16 cellular contexts compared by ENCODE assay signal in genomic region chr5:9540791-9541190, GRCh38. TPM values are rescaled to one million over a fixed set of nuclear protein-coding genes. Genes with fewer than 3 reads are reported as not detected.
DNase-seq lines count a peak whose midpoint lies in the region; ATAC-seq, FAIRE-seq and TF ChIP-seq lines count a peak whose summit lies in the region.
"Had no signal": no experiment of that assay in that cellular context is flagged by ENCODE, and none has a peak within 500 bp of the region (broad histone marks: within the 10 kb centered on the region; RNA-seq: fewer than 3 reads in every experiment).

No MANE protein-coding gene starts in this region.

- H3K27ac ChIP-seq in heart left ventricle: peak overlapping the region in 9 of 12 donors; percentile 0 to 94 (median 30)

- H3K27me3 Mint-ChIP-seq in chondrocyte (ENCODE audit: low read depth) (no peaks in the 10 kb centered on the region), type B pancreatic cell (no peaks in the 10 kb centered on the region)

- DNase-seq in heart left ventricle (no peak), Right ventricle myocardium inferior (ENCODE audit: missing footprints) (no peak), chondrocyte (ENCODE audit: low spot score) (no peak), iris pigment epithelial cell (ENCODE audit: low read depth) (peak; percentile 75), type B pancreatic cell (ENCODE audit: extremely low spot score, unreplicated experiment) (no peak), GM19239 (ENCODE audit: insufficient read length, low spot score) (no peak)
- DNase-seq: activated B cell treated with CpG ODN at 0.5 μM for 24 hours; activated CD8-positive, alpha-beta memory T cell treated with anti-CD3 and anti-CD28 coated beads for 24 hours; CD4-positive, alpha-beta memory T cell; Karpas-422; left colon; occipital lobe; transverse colon had no signal

- no peak for FAIRE-seq in GM19239 (lab: Jason Lieb, UNC)
- FAIRE-seq: colon had no signal

- TF ChIP-seq POLR2A in heart left ventricle (IDR thresholded peaks at IDR 0.05): no peak

- H3K9me3 Mint-ChIP-seq in chondrocyte (ENCODE audit: low read depth) (no peaks in the 10 kb centered on the region), type B pancreatic cell (no peaks in the 10 kb centered on the region)
- H3K9me3 Mint-ChIP-seq: activated B cell treated with CpG ODN at 0.5 μM for 24 hours had no signal

- no peak for TF ChIP-seq CTCF in heart left ventricle (IDR thresholded peaks at IDR 0.05)
- TF ChIP-seq CTCF in chondrocyte (IDR thresholded peaks at IDR 0.05): no peak
- no peak for TF ChIP-seq CTCF in type B pancreatic cell (conservative IDR thresholded peaks at IDR 0.05)

- no peaks in the 10 kb centered on the region for H3K9me3 ChIP-seq in heart left ventricle
- H3K9me3 ChIP-seq: transverse colon had no signal

- no peaks in the 10 kb centered on the region for H3K36me3 ChIP-seq in heart left ventricle
- H3K36me3 ChIP-seq: transverse colon had no signal

- H3K4me1 ChIP-seq in heart left ventricle: peaks cover 0 to 61% (median 18%) of the 10 kb centered on the region in 12 donors

- intact Hi-C loops in heart left ventricle (cut with DNase I): loop anchor here in 9 of 10 donors (5.0 to 10.0 kb wide), 10 partner anchors 38 to 594 kb away; no protein-coding TSS in a partner anchor
- intact Hi-C loops in Right ventricle myocardium inferior (cut with DNase I): loop anchor here (10.0 kb wide), 1 partner anchor 86 kb away; no protein-coding TSS in a partner anchor

- H3K27ac Mint-ChIP-seq in chondrocyte (ENCODE audit: unreplicated experiment) (peak overlapping the region; percentile 94), type B pancreatic cell (no peak overlapping the region)
- H3K27ac Mint-ChIP-seq: activated B cell treated with CpG ODN at 0.5 μM for 24 hours had no signal

- H3K36me3 Mint-ChIP-seq in chondrocyte (ENCODE audit: low read depth) (peaks cover 3% of the 10 kb centered on the region), type B pancreatic cell (peaks cover 24% of the 10 kb centered on the region)
- H3K36me3 Mint-ChIP-seq: CD4-positive, alpha-beta memory T cell had no signal

- peaks cover 0 to 22% (median 0%) of the 10 kb centered on the region in 9 donors for H3K27me3 ChIP-seq in heart left ventricle

- WGBS in heart left ventricle, 4 donors: 32 to 43% (median 38%) methylated on average over 7 of the region's 7 CpGs

- ATAC-seq in heart left ventricle (no peak), Right ventricle myocardium inferior (no peak), GM21786 (IDR thresholded peaks at IDR 0.05; ENCODE audit: unreplicated experiment) (no peak), HG03039 (IDR thresholded peaks at IDR 0.05; ENCODE audit: unreplicated experiment) (no peak)
- ATAC-seq: left colon had no signal

- peak overlapping the region in 4 of 12 donors; percentile 10 to 46 (median 14) for H3K4me3 ChIP-seq in heart left ventricle
- H3K4me3 ChIP-seq: transverse colon had no signal

- H3K4me3 Mint-ChIP-seq in chondrocyte (ENCODE audit: unreplicated experiment) (peak overlapping the region; percentile 66), type B pancreatic cell (peak overlapping the region; percentile 46)
- H3K4me3 Mint-ChIP-seq: activated B cell treated with CpG ODN at 0.5 μM for 24 hours had no signal

- H3K4me1 Mint-ChIP-seq in chondrocyte (ENCODE audit: low read depth): peaks cover 75% of the 10 kb centered on the region
- H3K4me1 Mint-ChIP-seq in type B pancreatic cell (ENCODE audit: unreplicated experiment): peaks cover 15% of the 10 kb centered on the region

RNA-seq across cellular contexts. Expression of gene SEMA5A, which starts 5.1 kb away (rescaled TPM):
- 10 to 100 TPM; 22.8 to 71.5 (median 41.3) TPM for total RNA-seq in heart left ventricle
- polyA plus RNA-seq in heart left ventricle: 1 to 10 TPM; 4.6 to 4.7 TPM
- 28.6 TPM for total RNA-seq in Right ventricle myocardium inferior
- 81.2 to 249 TPM (median 239 TPM) in 3 replicates for total RNA-seq in chondrocyte
- total RNA-seq in type B pancreatic cell (ENCODE audit: low replicate concordance): 24.2 and 92.9 TPM in 2 replicates
- total RNA-seq: activated B cell treated with CpG ODN at 0.5 μM for 24 hours had no signal
